In the genomic region with DNA sequence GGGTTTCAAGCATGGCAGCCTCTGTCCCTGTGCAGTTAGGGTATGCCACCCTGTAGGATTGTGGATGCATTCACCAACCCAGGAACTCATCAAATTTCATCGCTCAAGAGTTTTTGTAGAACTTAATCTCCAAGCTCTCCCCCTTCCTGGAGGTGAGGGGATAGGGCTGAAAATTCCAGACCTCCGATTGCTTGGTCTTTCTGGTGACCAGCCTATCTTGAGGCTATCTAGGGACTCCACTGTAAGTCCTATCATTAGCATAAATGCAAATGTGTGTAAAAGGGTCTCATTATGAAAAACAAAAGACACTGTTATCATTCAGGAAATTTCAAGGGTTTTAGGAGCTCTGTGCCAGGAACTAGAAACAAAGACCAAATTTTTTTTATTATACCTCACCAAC, we compare ENCODE assay signal across 25 cellular contexts.
"Had no signal": no experiment of that assay in that cellular context is flagged by ENCODE, and none has a peak within 500 bp of the region (broad histone marks: within the 10 kb centered on the region; RNA-seq: fewer than 3 reads in every experiment).

No MANE protein-coding gene starts in this region.

- ATAC-seq: effector memory CD8-positive, alpha-beta T cell; esophagus mucosa; foreskin keratinocyte; gastrocnemius medialis; gastroesophageal sphincter; heart left ventricle; heart right ventricle had no signal

- H3K36me3 ChIP-seq: colonic mucosa, esophagus muscularis mucosa, esophagus squamous epithelium, gastrocnemius medialis, gastroesophageal sphincter, heart left ventricle, heart right ventricle had no signal

- H3K4me1 ChIP-seq: colonic mucosa, esophagus muscularis mucosa, esophagus squamous epithelium, gastrocnemius medialis, gastroesophageal sphincter had no signal

- DNase-seq: colonic mucosa; cortex of kidney; dermis blood vessel endothelial cell; dorsolateral prefrontal cortex; effector CD4-positive, alpha-beta T cell; effector CD8-positive, alpha-beta T cell; effector memory CD4-positive, alpha-beta T cell; effector memory CD8-positive, alpha-beta T cell; endodermal cell; erythroblast; esophagus squamous epithelium; foreskin fibroblast; foreskin keratinocyte; foreskin melanocyte; gastrocnemius medialis; glutamatergic neuron; head of caudate nucleus; heart left ventricle; heart right ventricle had no signal

- H3K27me3 Mint-ChIP-seq: dendritic cell treated with granulocyte-macrophage colony-stimulating factor and Interleukin-4, amounts not matched to agents 40 ng/mL and 50 ng/mL, for 4 days had no signal

- H3K9me3 ChIP-seq: colonic mucosa, esophagus muscularis mucosa, esophagus squamous epithelium, gastrocnemius medialis, gastroesophageal sphincter, heart left ventricle, heart right ventricle had no signal

- H3K4me1 Mint-ChIP-seq: endodermal cell had no signal

- H3K27me3 ChIP-seq: colonic mucosa, dorsolateral prefrontal cortex, esophagus muscularis mucosa, esophagus squamous epithelium, foreskin keratinocyte, gastrocnemius medialis, gastroesophageal sphincter, heart left ventricle, heart right ventricle had no signal

- H3K4me3 Mint-ChIP-seq: dendritic cell treated with granulocyte-macrophage colony-stimulating factor and Interleukin-4, amounts not matched to agents 40 ng/mL and 50 ng/mL, for 4 days; effector memory CD8-positive, alpha-beta T cell; endodermal cell had no signal

- H3K27ac ChIP-seq: colonic mucosa, coronary artery, dorsolateral prefrontal cortex, epithelial cell of prostate, esophagus muscularis mucosa, esophagus squamous epithelium, foreskin keratinocyte, gastrocnemius medialis, gastroesophageal sphincter, heart left ventricle, heart right ventricle had no signal

- H3K4me3 ChIP-seq: colonic mucosa, coronary artery, dorsolateral prefrontal cortex, esophagus muscularis mucosa, esophagus squamous epithelium, gastrocnemius medialis, gastroesophageal sphincter, heart left ventricle, heart right ventricle had no signal

- H3K27ac Mint-ChIP-seq: dendritic cell treated with granulocyte-macrophage colony-stimulating factor and Interleukin-4, amounts not matched to agents 40 ng/mL and 50 ng/mL, for 4 days; effector memory CD8-positive, alpha-beta T cell; endodermal cell had no signal

- H3K9me3 Mint-ChIP-seq: dendritic cell treated with granulocyte-macrophage colony-stimulating factor and Interleukin-4, amounts not matched to agents 40 ng/mL and 50 ng/mL, for 4 days; effector memory CD8-positive, alpha-beta T cell; endodermal cell had no signal
